In genomic region chr1:56223962-56224361, GRCh38 we compare ENCODE assay signal across 26 cellular contexts.
"Had no signal": no experiment of that assay in that cellular context is flagged by ENCODE, and none has a peak within 500 bp of the region (broad histone marks: within the 10 kb centered on the region; RNA-seq: fewer than 3 reads in every experiment).

No MANE protein-coding gene starts in this region.

- H3K4me2 ChIP-seq: PC-9 had no signal

- H3K9me3 ChIP-seq: MG63, Peyer's patch, SJSA1 had no signal

- DNase-seq: IMR-90, Karpas-422, KG1, MG63, NCI-H1092, NCI-H1105 treated with DMSO at 0.1 percent for 48 hours, NCI-H1417 treated with DMSO at 0.1 percent for 48 hours, NCI-H146, NCI-H1694 treated with DMSO at 0.1 percent for 48 hours, NCI-H1930, NCI-H2081, NCI-H2107, NCI-H2227 treated with DMSO at 0.1 percent for 48 hours, NCI-H524 treated with DMSO at 0.1 percent for 48 hours, NCI-H69, NCI-H774, OCI-M1, PC-9, Peyer's patch, Right ventricle myocardium superior, SIG-M5, SW 1271, T-cell had no signal

- H3K36me3 Mint-ChIP-seq: T-cell had no signal

- ATAC-seq: HepG2, T-cell had no signal

- H3K27me3 ChIP-seq: MG63, Peyer's patch, SJSA1 had no signal

- H2AFZ ChIP-seq: PC-9 had no signal

- H3K4me1 ChIP-seq: Peyer's patch, SJSA1 had no signal

- H3K27ac ChIP-seq: PC-9, Peyer's patch, SJSA1, SK-N-MC had no signal

- H3K4me3 ChIP-seq: MG63, PC-9, Peyer's patch, SJSA1, SK-N-MC had no signal

- H3K4me1 Mint-ChIP-seq: T-cell had no signal

- H3K36me3 ChIP-seq: MG63, Peyer's patch, SJSA1 had no signal

- H3K27ac Mint-ChIP-seq: T-cell had no signal

- H3K4me3 Mint-ChIP-seq: T-cell had no signal
